Comparison of ENCODE assay signal across 18 cellular contexts in genomic region chr14:103259184-103259583, GRCh38.
A peak's percentile ranks its signal among the peaks of the same experiment; 100 is the strongest.
DNase-seq lines count a peak whose midpoint lies in the region; ATAC-seq and TF ChIP-seq lines count a peak whose summit lies in the region.
"Had no signal": no experiment of that assay in that cellular context is flagged by ENCODE, and none has a peak within 500 bp of the region (broad histone marks: within the 10 kb centered on the region; RNA-seq: fewer than 3 reads in every experiment).

No MANE protein-coding gene starts in this region.

- peaks cover 9% of the 10 kb centered on the region for H3K27me3 Mint-ChIP-seq in activated B cell treated with CpG ODN at 0.5 μM for 24 hours
- H3K27me3 Mint-ChIP-seq in memory B cell, result peaks cover 4% of the 10 kb centered on the region

- H3K4me1 Mint-ChIP-seq in activated B cell treated with CpG ODN at 0.5 μM for 24 hours (peaks cover 12% of the 10 kb centered on the region), memory B cell (peaks cover 9% of the 10 kb centered on the region)

- H3K4me3 Mint-ChIP-seq in activated B cell treated with CpG ODN at 0.5 μM for 24 hours, result no peak overlapping the region
- no peak overlapping the region for H3K4me3 Mint-ChIP-seq in memory B cell
- H3K4me3 Mint-ChIP-seq: B cell; CD4-positive, CD25-positive, alpha-beta regulatory T cell; HFFc6 had no signal

- POLR2A ChIA-PET in activated B cell treated with CpG ODN at 0.5 μM for 24 hours (lab: Charles Lee), result no interaction called here

- CTCF ChIA-PET in activated B cell treated with CpG ODN at 0.5 μM for 24 hours (lab: Charles Lee), result interaction anchor here (0.7 kb wide), 1 partner anchor 664 kb away, joined by 4 read pairs; no protein-coding TSS in a partner anchor

- ATAC-seq in activated B cell treated with CpG ODN at 0.5 μM for 24 hours (ENCODE audit: low read depth) (peak; percentile 14), memory B cell (ENCODE audit: low read depth) (peak; percentile 39), HG03378 (IDR thresholded peaks at IDR 0.05; ENCODE audit: unreplicated experiment) (no peak)

- no peak for DNase-seq in activated B cell treated with CpG ODN at 0.5 μM for 24 hours
- no peak for DNase-seq in memory B cell (ENCODE audit: low spot score in 2 of 2)
- DNase-seq in cardiac septum (ENCODE audit: low spot score), result no peak
- DNase-seq in DMS79 (lab: John Stamatoyannopoulos, UW), result no peak
- DNase-seq in activated naive CD4-positive, alpha-beta T cell (lab: John Stamatoyannopoulos, UW), result no peak
- DNase-seq: 8988T; Caco-2; CD4-positive, CD25-positive, alpha-beta regulatory T cell; CD8-positive, alpha-beta memory T cell; GDM1; GOT3; H7; HFFc6; IMR-90 had no signal

- intact Hi-C loops in activated B cell treated with CpG ODN at 0.5 μM for 24 hours (cut with micrococcal nuclease), result no loop called here
- intact Hi-C loops in cardiac septum (cut with DNase I), result no loop called here

- peak overlapping the region; percentile 79; the same call in 1 of the 2 replicates for H3K27ac ChIP-seq in 22Rv1
- H3K27ac ChIP-seq in C4-2B, result peak overlapping the region; percentile 93

- H3K27ac Mint-ChIP-seq in activated B cell treated with CpG ODN at 0.5 μM for 24 hours (no peak overlapping the region), memory B cell (no peak overlapping the region)
- H3K27ac Mint-ChIP-seq: B cell; CD4-positive, CD25-positive, alpha-beta regulatory T cell; CD8-positive, alpha-beta memory T cell; HFFc6 had no signal

- H3K36me3 Mint-ChIP-seq in activated B cell treated with CpG ODN at 0.5 μM for 24 hours (ENCODE audit: low read depth) (no peaks in the 10 kb centered on the region), memory B cell (no peaks in the 10 kb centered on the region)
- H3K36me3 Mint-ChIP-seq: CD4-positive, CD25-positive, alpha-beta regulatory T cell; CD8-positive, alpha-beta memory T cell had no signal

- TF ChIP-seq CTCF in 22Rv1 (IDR thresholded peaks at IDR 0.05) (no peak), C4-2B (conservative IDR thresholded peaks at IDR 0.05) (no peak), activated B cell treated with CpG ODN at 0.5 μM for 24 hours (IDR thresholded peaks at IDR 0.05) (no peak)

- no peaks in the 10 kb centered on the region for H3K9me3 Mint-ChIP-seq in activated B cell treated with CpG ODN at 0.5 μM for 24 hours
- H3K9me3 Mint-ChIP-seq in memory B cell, result no peaks in the 10 kb centered on the region
- H3K9me3 Mint-ChIP-seq: CD4-positive, CD25-positive, alpha-beta regulatory T cell; CD8-positive, alpha-beta memory T cell; HFFc6 had no signal
